10 cellular contexts compared by ENCODE assay signal in the genomic region with DNA sequence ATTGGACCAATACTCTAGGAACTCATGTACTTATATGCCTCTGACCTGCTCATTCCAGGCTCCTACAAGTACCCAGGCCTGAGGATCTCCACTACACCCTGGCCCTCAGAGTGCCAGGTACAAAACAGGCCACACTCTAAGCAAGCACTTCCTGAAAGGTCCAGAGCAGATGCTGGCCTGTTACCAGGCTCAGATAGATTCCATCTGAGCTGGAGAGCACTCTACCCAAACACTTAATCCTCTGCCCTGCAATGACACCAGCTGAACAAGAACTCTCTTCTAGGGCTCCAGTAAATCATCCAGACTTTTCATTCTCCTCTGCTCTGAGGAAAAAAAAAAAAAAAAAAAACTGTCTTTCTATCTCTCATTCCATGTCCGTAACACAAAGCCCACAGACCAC. TPM values are rescaled to one million over a fixed set of nuclear protein-coding genes. Genes with fewer than 3 reads are reported as not detected.
A peak's percentile ranks its signal among the peaks of the same experiment; 100 is the strongest.
DNase-seq lines count a peak whose midpoint lies in the region; ATAC-seq and TF ChIP-seq lines count a peak whose summit lies in the region.
"Had no signal": no experiment of that assay in that cellular context is flagged by ENCODE, and none has a peak within 500 bp of the region (broad histone marks: within the 10 kb centered on the region; RNA-seq: fewer than 3 reads in every experiment).

No MANE protein-coding gene starts in this region.

- TF ChIP-seq CTCF in AG04449 (IDR thresholded peaks at IDR 0.05; ENCODE audit: insufficient read depth, low read length, missing control alignments) (no peak), esophagus squamous epithelium (IDR thresholded peaks at IDR 0.05) (no peak), osteocyte (IDR thresholded peaks at IDR 0.05) (no peak), PC-9 (conservative IDR thresholded peaks at IDR 0.05) (no peak)

- no peaks in the 10 kb centered on the region for H3K9me3 ChIP-seq in esophagus squamous epithelium
- no peaks in the 10 kb centered on the region for H3K9me3 ChIP-seq in PC-9 (ENCODE audit: insufficient read depth, low read depth)

- H3K4me3 Mint-ChIP-seq in osteocyte (ENCODE audit: unreplicated experiment): peak overlapping the region; percentile 1

- H2AFZ ChIP-seq in PC-9: no peak overlapping the region

- 20 to 60% methylated on average over 1 of the region's 1 CpG for WGBS in esophagus squamous epithelium, 2 donors

- no peak overlapping the region for H3K4me2 ChIP-seq in PC-9

- no peak for ATAC-seq in GM18498 (IDR thresholded peaks at IDR 0.05; ENCODE audit: unreplicated experiment)

- no peaks in the 10 kb centered on the region for H3K36me3 ChIP-seq in esophagus squamous epithelium
- H3K36me3 ChIP-seq in PC-9 (ENCODE audit: low read depth): no peaks in the 10 kb centered on the region

- no peaks in the 10 kb centered on the region for H3F3A ChIP-seq in PC-9 (ENCODE audit: insufficient read depth, low read depth)

- intact Hi-C loops in esophagus squamous epithelium (cut with DNase I) (no loop called here), PC-9 (cut with micrococcal nuclease; ENCODE audit: unreplicated experiment) (no loop called here)

- H3K27ac ChIP-seq in esophagus squamous epithelium (peak overlapping the region; percentile 69 to 92 (median 83)), PC-9 (no peak overlapping the region)
- H3K27ac ChIP-seq: C4-2B had no signal

- no peaks in the 10 kb centered on the region for H3K27me3 Mint-ChIP-seq in osteocyte (ENCODE audit: unreplicated experiment)

- H3K36me3 Mint-ChIP-seq in osteocyte (ENCODE audit: unreplicated experiment): no peaks in the 10 kb centered on the region
- H3K36me3 Mint-ChIP-seq: naive B cell had no signal

- POLR2A ChIA-PET in AG04449 (lab: Yijun Ruan, JAX): interaction anchor here (0.7 to 1.8 kb wide), 11 partner anchors 9 to 69 kb away, joined by 3 to 16 read pairs (median 4); partner anchors contain the start of genes PDLIM4 and SLC22A4
- POLR2A ChIA-PET in PC-9 (lab: Charles Lee; ENCODE audit: unreplicated experiment): no interaction called here

- peak overlapping the region; percentile 31 for H3K4me3 ChIP-seq in AG04449 (ENCODE audit: low read depth, low read length)
- no peak overlapping the region for H3K4me3 ChIP-seq in esophagus squamous epithelium
- H3K4me3 ChIP-seq in PC-9: no peak overlapping the region

- CTCF ChIA-PET in AG04449 (lab: Yijun Ruan, JAX): interaction anchor here (0.8 to 4.8 kb wide), 7 partner anchors 9 to 162 kb away, joined by 3 to 67 read pairs (median 4); partner anchors contain the start of genes SLC22A4 and SLC22A5
- CTCF ChIA-PET in PC-9 (lab: Charles Lee): interaction anchor here (0.6 kb wide), 1 partner anchor 254 kb away, joined by 10 read pairs; no protein-coding TSS in a partner anchor

- peaks cover 65% of the 10 kb centered on the region for H3K4me1 Mint-ChIP-seq in osteocyte (ENCODE audit: unreplicated experiment)

- no peaks in the 10 kb centered on the region for H3K9me2 ChIP-seq in PC-9 (ENCODE audit: insufficient read depth)

- no peaks in the 10 kb centered on the region for H4K20me1 ChIP-seq in PC-9 (ENCODE audit: insufficient read depth)

- H3K9me3 Mint-ChIP-seq in osteocyte (ENCODE audit: unreplicated experiment): no peaks in the 10 kb centered on the region

- H3K4me1 ChIP-seq in esophagus squamous epithelium (peaks cover 13 to 88% (median 58%) of the 10 kb centered on the region in 3 donors), PC-9 (replicated peaks; ENCODE audit: insufficient read depth) (peaks cover 12% of the 10 kb centered on the region)

- DNase-seq in AG04449 (ENCODE audit: low read depth, low spot score) (no peak), NCI-H524 treated with DMSO at 0.1 percent for 48 hours (lab: John Stamatoyannopoulos, UW) (peak; percentile 4), esophagus squamous epithelium (lab: John Stamatoyannopoulos, UW) (no peak), osteocyte (ENCODE audit: extremely low spot score, unreplicated experiment) (no peak), globus pallidus (ENCODE audit: low spot score) (no peak), PC-9 (no peak), NCI-H748 (lab: John Stamatoyannopoulos, UW; ENCODE audit: unreplicated experiment) (no peak)
- DNase-seq: naive B cell had no signal

- no peaks in the 10 kb centered on the region for H3K79me2 ChIP-seq in PC-9 (ENCODE audit: low read depth)

- TF ChIP-seq POLR2A in esophagus squamous epithelium (IDR thresholded peaks at IDR 0.05): no peak

- H3K27ac Mint-ChIP-seq in osteocyte (ENCODE audit: unreplicated experiment): peak overlapping the region; percentile 89
- H3K27ac Mint-ChIP-seq: naive B cell had no signal

- BruUV-seq in PC-9 (replicated peaks; lab: Mats Ljungman, UMichigan): no TSS peak

- H3K27me3 ChIP-seq in esophagus squamous epithelium (peaks cover 0 to 10% (median 0%) of the 10 kb centered on the region in 4 donors), PC-9 (ENCODE audit: insufficient read depth, low read depth) (no peaks in the 10 kb centered on the region)

RNA-seq across cellular contexts. Expression of gene P4HA2, which starts 2.9 kb away (rescaled TPM):
- total RNA-seq in esophagus squamous epithelium (10 to 100 TPM; 14.7 to 22.2 (median 16.7) TPM), osteocyte (104 and 117 TPM in 2 replicates), PC-9 (2021) (21.7 and 24.0 TPM in 2 replicates)

RNA-seq across cellular contexts. Expression of gene PDLIM4, which starts 32.8 kb away (rescaled TPM):
- 10 to 100 TPM; 16.5 to 79.2 (median 47.7) TPM for total RNA-seq in esophagus squamous epithelium
- 42.7 and 47.8 TPM in 2 replicates for total RNA-seq in osteocyte
- total RNA-seq in PC-9 (2021): 35.8 and 47.2 TPM in 2 replicates
